Comparison of ENCODE assay signal across 15 cellular contexts in the genomic region with DNA sequence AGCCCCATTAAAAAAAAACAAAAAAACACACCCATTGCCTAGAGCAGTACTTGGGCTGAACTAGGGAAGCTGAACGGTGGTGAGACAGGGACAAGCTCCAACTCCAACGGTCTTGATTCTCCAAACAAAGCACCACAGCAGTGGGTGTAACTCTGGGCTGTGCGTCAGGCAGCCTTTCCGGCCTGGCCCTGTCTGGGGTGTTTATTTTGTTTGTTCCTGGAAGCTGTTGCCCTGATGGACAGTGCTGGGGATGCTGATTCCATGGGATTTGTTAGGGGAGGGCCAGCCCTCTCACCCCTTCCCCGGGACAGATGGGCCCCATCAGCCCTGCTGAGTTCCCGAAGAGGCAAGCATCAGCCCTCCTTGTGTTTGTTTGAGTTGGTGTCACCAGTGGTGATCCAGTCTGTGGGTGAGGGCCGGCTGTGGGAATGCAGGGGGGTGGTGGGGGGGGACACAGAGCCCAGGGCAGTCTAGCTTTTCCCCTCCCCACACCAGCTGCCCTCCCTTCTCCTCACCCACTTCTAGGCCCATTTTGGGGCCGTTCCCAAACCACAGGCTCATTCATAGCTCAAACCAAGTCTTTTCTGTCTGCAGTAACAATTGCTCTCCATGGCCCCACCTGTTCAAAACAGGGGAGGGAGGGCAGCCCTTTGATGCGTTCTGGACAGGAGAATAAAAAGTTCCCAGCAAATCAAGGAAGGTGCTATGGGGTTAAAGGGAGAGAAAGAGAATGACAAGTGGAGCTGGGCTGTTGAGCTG. TPM values are rescaled to one million over a fixed set of nuclear protein-coding genes. Genes with fewer than 3 reads are reported as not detected.
DNase-seq lines count a peak whose midpoint lies in the region; ATAC-seq and TF ChIP-seq lines count a peak whose summit lies in the region.
"Had no signal": no experiment of that assay in that cellular context is flagged by ENCODE, and none has a peak within 500 bp of the region (broad histone marks: within the 10 kb centered on the region; RNA-seq: fewer than 3 reads in every experiment).

No MANE protein-coding gene starts in this region.

- peak overlapping the region; percentile 62 for H3K27ac ChIP-seq in SJSA1
- H3K27ac ChIP-seq: breast epithelium had no signal

- no peaks in the 10 kb centered on the region for H3K27me3 ChIP-seq in SJSA1 (replicated peaks)
- H3K27me3 ChIP-seq: breast epithelium had no signal

- H3K27ac Mint-ChIP-seq in mesothelial cell of epicardium, result peak overlapping the region; percentile 10
- H3K27ac Mint-ChIP-seq: CD14-positive monocyte had no signal

- H3K9me3 Mint-ChIP-seq in mesothelial cell of epicardium, result no peaks in the 10 kb centered on the region

- DNase-seq in SJSA1 (ENCODE audit: low read depth in 1 of 2, low spot score in 2 of 2), result peak; percentile 83 to 85
- peak; percentile 22 for DNase-seq in epithelial cell of esophagus (ENCODE audit: low read depth)
- no peak for DNase-seq in mesothelial cell of epicardium (ENCODE audit: low spot score in 2 of 2, unreplicated experiment in 2 of 2)
- DNase-seq in ureter (ENCODE audit: low spot score), result peak; percentile 46
- DNase-seq in HUDEP-2 (lab: John Stamatoyannopoulos, UW; ENCODE audit: unreplicated experiment in 76 of 76), result no peak
- DNase-seq in NCI-H446 treated with DMSO at 0.1 percent for 48 hours (lab: John Stamatoyannopoulos, UW), result no peak
- DNase-seq: activated CD8-positive, alpha-beta memory T cell treated with anti-CD3 and anti-CD28 coated beads, Interleukin-2, amount 50 U/mL, for 48 hours; activated naive CD4-positive, alpha-beta T cell; kidney; NCI-H1436; SIG-M5; T-helper 9 cell had no signal

- ATAC-seq in HG03139 (IDR thresholded peaks at IDR 0.05; ENCODE audit: unreplicated experiment), result no peak

- H3K4me1 Mint-ChIP-seq in mesothelial cell of epicardium, result peaks cover 51% of the 10 kb centered on the region

- peaks cover 22% of the 10 kb centered on the region for H3K36me3 ChIP-seq in SJSA1
- H3K36me3 ChIP-seq: breast epithelium had no signal

- H3K9me3 ChIP-seq in SJSA1 (replicated peaks), result peaks cover 6% of the 10 kb centered on the region; the same call in 1 of the 2 replicates
- H3K9me3 ChIP-seq: breast epithelium had no signal

- H3K4me1 ChIP-seq in SJSA1 (replicated peaks), result peaks cover 73% of the 10 kb centered on the region

- H3K27me3 Mint-ChIP-seq in mesothelial cell of epicardium (ENCODE audit: low read depth), result peaks cover 22% of the 10 kb centered on the region

- H3K4me3 ChIP-seq in SJSA1, result no peak overlapping the region
- no peak overlapping the region for H3K4me3 ChIP-seq in epithelial cell of esophagus (ENCODE audit: low read length)
- H3K4me3 ChIP-seq: breast epithelium had no signal

- no peak overlapping the region for H3K4me3 Mint-ChIP-seq in mesothelial cell of epicardium
- H3K4me3 Mint-ChIP-seq: CD14-positive monocyte had no signal

- TF ChIP-seq CTCF in epithelial cell of esophagus (IDR thresholded peaks at IDR 0.05; ENCODE audit: insufficient read depth, low read depth, low read length, missing control alignments) (no peak), mesothelial cell of epicardium (IDR thresholded peaks at IDR 0.05; ENCODE audit: unreplicated experiment) (no peak)

- H3K36me3 Mint-ChIP-seq in mesothelial cell of epicardium, result peaks cover 28% of the 10 kb centered on the region
- H3K36me3 Mint-ChIP-seq: CD14-positive monocyte had no signal

RNA-seq across cellular contexts. Expression of gene WNT2B, which starts 4.5 kb away (rescaled TPM):
- total RNA-seq in SJSA1 (2014; rRNA removed; shearing (Covaris generic)), result 8.7 and 14.7 TPM in 2 replicates
- total RNA-seq in mesothelial cell of epicardium (146 to 165 TPM (median 151 TPM) in 3 replicates), ureter (5.6 TPM)

Comparison
In these comparisons a context has a peak if more than half of its experiments do, and no peak if none do; other contexts are left out.
1. DNase-seq: peak in SJSA1 (2 of 2), epithelial cell of esophagus (single experiment) and ureter (single experiment); none in mesothelial cell of epicardium (0 of 2), HUDEP-2 (0 of 76) and NCI-H446 treated with DMSO at 0.1 percent for 48 hours (single experiment).